In genomic region chr1:79714664-79715063, GRCh38 we compare ENCODE assay signal across 35 cellular contexts.
"Had no signal": no experiment of that assay in that cellular context is flagged by ENCODE, and none has a peak within 500 bp of the region (broad histone marks: within the 10 kb centered on the region; RNA-seq: fewer than 3 reads in every experiment).

No MANE protein-coding gene starts in this region.

- H3K4me1 Mint-ChIP-seq: activated CD4-positive, alpha-beta memory T cell treated with anti-CD3 and anti-CD28 coated beads, Interleukin-2, amount 10 ng/mL, durations not matched to agents 7 days and 5 days; activated CD8-positive, alpha-beta memory T cell treated with anti-CD3 and anti-CD28 coated beads, Interleukin-2, amount 10 ng/mL, durations not matched to agents 7 days and 5 days; activated naive CD8-positive, alpha-beta T cell treated with anti-CD3 and anti-CD28 coated beads for 36 hours had no signal

- H3K36me3 Mint-ChIP-seq: activated CD8-positive, alpha-beta memory T cell treated with anti-CD3 and anti-CD28 coated beads, Interleukin-2, amount 10 ng/mL, durations not matched to agents 7 days and 5 days; activated naive CD8-positive, alpha-beta T cell treated with anti-CD3 and anti-CD28 coated beads for 36 hours had no signal

- DNase-seq: activated CD4-positive, alpha-beta memory T cell treated with anti-CD3 and anti-CD28 coated beads, Interleukin-2, amount 10 ng/mL, durations not matched to agents 7 days and 5 days; activated CD4-positive, alpha-beta T cell treated with anti-CD3 and anti-CD28 coated beads for 1 hour; activated CD4-positive, alpha-beta T cell treated with anti-CD3 and anti-CD28 coated beads for 48 hours; activated CD4-positive, CD25-positive, alpha-beta regulatory T cell; activated CD8-positive, alpha-beta memory T cell treated with anti-CD3 and anti-CD28 coated beads for 24 hours; activated CD8-positive, alpha-beta memory T cell treated with anti-CD3 and anti-CD28 coated beads, Interleukin-2, amount 10 ng/mL, durations not matched to agents 7 days and 5 days; activated CD8-positive, alpha-beta memory T cell treated with anti-CD3 and anti-CD28 coated beads, Interleukin-2, amount 50 U/mL, for 48 hours; activated effector memory CD4-positive, alpha-beta T cell treated with anti-CD3 and anti-CD28 coated beads, Interleukin-2, amount 50 U/mL, for 16 hours; activated naive CD4-positive, alpha-beta T cell; activated naive CD4-positive, alpha-beta T cell treated with anti-CD3 and anti-CD28 coated beads, Interleukin-2, amount 50 U/mL, for 16 hours; activated naive CD8-positive, alpha-beta T cell treated with anti-CD3 and anti-CD28 coated beads for 36 hours; activated T-cell treated with anti-CD3 and anti-CD28 coated beads, Interleukin-2, amount 50 U/mL, for 48 hours; amniotic stem cell; aorta; Kasumi-1; KG1; MM.1S; MV-4-11; NCI-H1092; NCI-H1436 treated with DMSO at 0.1 percent for 48 hours; NCI-H187; NCI-H2029 treated with DMSO at 0.1 percent for 48 hours; NCI-H2107; NCI-H2171; NCI-H510A; NCI-H526; NCI-H748 treated with DMSO at 0.1 percent for 48 hours; NK-92 treated with Interleukin-12 subunit alpha and Interleukin-12 subunit beta, amount 100 ng/mL, for 24 hours; OCI-M1; Right ventricle myocardium superior; SW 1271; T-helper 1 cell; T1000; WERI-Rb-1 had no signal

- H3K27me3 Mint-ChIP-seq: activated CD4-positive, alpha-beta memory T cell treated with anti-CD3 and anti-CD28 coated beads, Interleukin-2, amount 10 ng/mL, durations not matched to agents 7 days and 5 days; activated CD8-positive, alpha-beta memory T cell treated with anti-CD3 and anti-CD28 coated beads, Interleukin-2, amount 10 ng/mL, durations not matched to agents 7 days and 5 days; activated naive CD8-positive, alpha-beta T cell treated with anti-CD3 and anti-CD28 coated beads for 36 hours had no signal

- H3K27ac ChIP-seq: SK-N-MC, WERI-Rb-1 had no signal

- H3K27ac Mint-ChIP-seq: activated CD4-positive, alpha-beta memory T cell treated with anti-CD3 and anti-CD28 coated beads, Interleukin-2, amount 10 ng/mL, durations not matched to agents 7 days and 5 days; activated CD8-positive, alpha-beta memory T cell treated with anti-CD3 and anti-CD28 coated beads, Interleukin-2, amount 10 ng/mL, durations not matched to agents 7 days and 5 days; activated naive CD8-positive, alpha-beta T cell treated with anti-CD3 and anti-CD28 coated beads for 36 hours had no signal

- H3K4me3 ChIP-seq: SK-N-MC had no signal

- H3K36me3 ChIP-seq: WERI-Rb-1 had no signal

- ATAC-seq: activated CD8-positive, alpha-beta memory T cell treated with anti-CD3 and anti-CD28 coated beads, Interleukin-2, amount 10 ng/mL, durations not matched to agents 7 days and 5 days had no signal

- H3K4me3 Mint-ChIP-seq: activated CD4-positive, alpha-beta memory T cell treated with anti-CD3 and anti-CD28 coated beads, Interleukin-2, amount 10 ng/mL, durations not matched to agents 7 days and 5 days; activated CD8-positive, alpha-beta memory T cell treated with anti-CD3 and anti-CD28 coated beads, Interleukin-2, amount 10 ng/mL, durations not matched to agents 7 days and 5 days; activated naive CD8-positive, alpha-beta T cell treated with anti-CD3 and anti-CD28 coated beads for 36 hours had no signal
